1 cellular context compared by ENCODE assay signal in the genomic region with DNA sequence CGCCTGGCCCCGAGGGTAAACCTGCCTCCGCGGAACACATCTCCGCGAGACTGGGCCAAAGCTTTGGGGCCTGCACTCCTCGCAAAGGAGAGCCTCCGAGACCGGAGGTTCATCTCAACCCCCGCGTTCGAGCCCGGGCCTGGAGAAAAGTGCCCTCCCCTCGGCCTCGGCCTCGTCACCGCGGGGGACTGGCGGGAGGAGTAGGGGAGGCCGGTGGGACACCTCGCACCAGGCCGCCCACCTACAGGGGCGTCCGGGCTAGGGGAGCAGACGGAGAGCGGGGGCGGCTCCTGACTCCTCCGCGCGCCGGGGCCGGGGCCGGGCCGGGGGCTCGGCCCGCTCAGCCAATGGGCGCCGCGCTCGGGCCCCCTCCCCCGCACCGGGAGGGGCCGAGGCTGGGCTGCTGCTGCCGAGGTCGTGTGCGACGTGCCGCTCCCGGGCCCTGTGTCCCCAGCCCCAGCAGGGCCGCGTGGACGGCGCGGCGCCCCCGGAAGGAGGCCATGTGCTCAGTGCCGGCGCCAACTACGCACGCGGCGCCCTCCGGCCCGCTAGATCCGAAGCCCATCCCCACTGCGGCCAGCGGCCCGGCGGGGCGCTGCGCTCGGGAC.
TF ChIP-seq lines count a peak whose summit lies in the region.

No MANE protein-coding gene starts in this region.

TF ChIP-seq in K562, 482 proteins besides CTCF, POLR2A, EP300 and RAD21 (continued from another document and continues in another):
- TF ChIP-seq, protein P1, sequence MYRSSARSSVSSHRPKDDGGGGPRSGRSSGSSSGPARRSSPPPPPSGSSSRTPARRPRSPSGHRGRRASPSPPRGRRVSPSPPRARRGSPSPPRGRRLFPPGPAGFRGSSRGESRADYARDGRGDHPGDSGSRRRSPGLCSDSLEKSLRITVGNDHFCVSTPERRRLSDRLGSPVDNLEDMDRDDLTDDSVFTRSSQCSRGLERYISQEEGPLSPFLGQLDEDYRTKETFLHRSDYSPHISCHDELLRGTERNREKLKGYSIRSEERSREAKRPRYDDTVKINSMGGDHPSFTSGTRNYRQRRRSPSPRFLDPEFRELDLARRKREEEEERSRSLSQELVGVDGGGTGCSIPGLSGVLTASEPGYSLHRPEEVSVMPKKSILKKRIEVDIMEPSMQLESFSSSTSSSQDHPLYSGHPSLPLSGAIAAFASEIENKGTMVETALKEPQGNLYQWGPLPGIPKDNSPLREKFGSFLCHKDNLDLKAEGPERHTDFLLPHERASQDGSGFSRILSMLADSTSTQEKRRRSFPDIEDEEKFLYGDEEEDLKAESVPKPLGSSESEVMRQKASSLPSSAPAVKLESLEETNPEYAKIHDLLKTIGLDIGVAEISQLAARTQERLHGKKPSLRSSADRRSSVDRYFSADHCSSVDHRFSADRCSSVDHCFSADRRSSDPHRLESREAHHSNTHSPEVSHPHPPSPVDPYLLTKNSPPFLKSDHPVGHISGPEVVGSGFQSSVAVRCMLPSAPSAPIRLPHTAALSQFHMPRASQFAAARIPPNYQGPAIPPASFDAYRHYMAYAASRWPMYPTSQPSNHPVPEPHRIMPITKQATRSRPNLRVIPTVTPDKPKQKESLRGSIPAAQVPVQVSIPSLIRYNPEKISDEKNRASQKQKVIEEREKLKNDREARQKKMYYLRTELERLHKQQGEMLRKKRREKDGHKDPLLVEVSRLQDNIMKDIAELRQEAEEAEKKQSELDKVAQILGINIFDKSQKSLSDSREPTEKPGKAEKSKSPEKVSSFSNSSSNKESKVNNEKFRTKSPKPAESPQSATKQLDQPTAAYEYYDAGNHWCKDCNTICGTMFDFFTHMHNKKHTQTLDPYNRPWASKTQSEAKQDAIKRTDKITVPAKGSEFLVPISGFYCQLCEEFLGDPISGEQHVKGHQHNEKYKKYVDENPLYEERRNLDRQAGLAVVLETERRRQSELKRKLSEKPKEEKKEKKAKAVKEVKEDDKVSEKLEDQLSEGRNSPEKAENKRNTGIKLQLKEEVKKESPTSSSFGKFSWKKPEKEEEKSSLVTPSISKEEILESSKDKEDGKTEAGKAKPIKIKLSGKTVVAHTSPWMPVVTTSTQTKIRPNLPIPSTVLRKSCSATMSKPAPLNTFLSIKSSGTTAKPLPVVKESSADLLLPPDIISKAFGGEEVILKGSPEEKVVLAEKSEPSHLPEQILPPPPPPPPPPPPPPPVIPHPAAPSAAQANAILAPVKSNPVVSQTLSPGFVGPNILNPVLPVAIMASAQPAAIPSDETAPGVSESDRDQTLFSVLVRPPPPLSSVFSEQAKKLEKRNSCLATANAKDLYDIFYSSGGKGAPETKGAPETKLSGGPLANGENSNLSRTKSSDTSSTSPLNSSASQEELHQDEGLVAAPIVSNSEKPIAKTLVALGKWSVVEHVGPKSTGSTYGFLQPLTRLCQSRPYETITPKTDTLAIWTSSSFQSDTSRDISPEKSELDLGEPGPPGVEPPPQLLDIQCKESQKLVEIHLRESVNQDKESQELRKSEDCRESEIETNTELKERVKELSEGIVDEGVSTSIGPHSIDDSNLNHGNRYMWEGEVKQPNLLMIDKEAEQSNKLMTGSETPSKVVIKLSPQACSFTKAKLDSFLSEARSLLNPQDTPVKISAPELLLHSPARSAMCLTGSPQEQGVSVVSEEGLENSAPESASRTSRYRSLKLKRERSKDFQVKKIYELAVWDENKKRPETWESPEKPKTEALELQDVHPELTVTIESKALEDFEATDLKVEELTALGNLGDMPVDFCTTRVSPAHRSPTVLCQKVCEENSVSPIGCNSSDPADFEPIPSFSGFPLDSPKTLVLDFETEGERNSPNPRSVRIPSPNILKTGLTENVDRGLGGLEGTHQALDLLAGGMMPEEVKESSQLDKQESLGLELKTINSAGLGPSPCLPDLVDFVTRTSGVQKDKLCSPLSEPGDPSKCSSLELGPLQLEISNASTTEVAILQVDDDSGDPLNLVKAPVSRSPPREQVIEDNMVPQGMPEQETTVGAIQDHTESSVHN (IDR thresholded peaks at IDR 0.05; ENCODE audit: borderline replicate concordance in 1 of 2, low read depth in 1 of 2), result no peak
- TF ChIP-seq NUFIP1 (IDR thresholded peaks at IDR 0.05; ENCODE audit: partially characterized antibody) (no peak), ARID1B (IDR thresholded peaks at IDR 0.05) (0 out of 2 replicates have a peak, but pooled peaks have one; percentile 22), LARP7 (IDR thresholded peaks at IDR 0.05) (0 out of 2 replicates have a peak, but pooled peaks have one; percentile 60), NFYB (IDR thresholded peaks at IDR 0.05; ENCODE audit: extremely low read depth, insufficient read length) (peak; percentile 41), MYC (IDR thresholded peaks at IDR 0.05; ENCODE audit: low read depth, low read length) (peak; percentile 92), MYC (CRISPR knock-in tag; IDR thresholded peaks at IDR 0.05; ENCODE audit: borderline replicate concordance, low read depth) (no peak), ZFX (CRISPR knock-in tag; IDR thresholded peaks at IDR 0.05) (peak; percentile 74; the same call in 1 of the 2 replicates), RB1 (IDR thresholded peaks at IDR 0.05; ENCODE audit: low read depth) (peak; percentile 68; the same call in 1 of the 2 replicates), CCNT2 (IDR thresholded peaks at IDR 0.05; ENCODE audit: borderline replicate concordance, extremely low read depth, insufficient read length, low read depth, low read length) (peak; percentile 93), NR2C2 (CRISPR knock-in tag; IDR thresholded peaks at IDR 0.05) (no peak), NR2C2 (tag; IDR thresholded peaks at IDR 0.05) (no peak), ZNF444 (CRISPR knock-in tag; IDR thresholded peaks at IDR 0.05) (0 out of 2 replicates have a peak, but pooled peaks have one; percentile 12), ZC3H4 (CRISPR knock-in tag; IDR thresholded peaks at IDR 0.05; ENCODE audit: borderline replicate concordance) (peak; percentile 45; the same call in 1 of the 2 replicates), SETDB1 (IDR thresholded peaks at IDR 0.05; ENCODE audit: low read length) (no peak), PHF8 (IDR thresholded peaks at IDR 0.05; ENCODE audit: borderline replicate concordance, low read length) (peak; percentile 22; the same call in 1 of the 2 replicates), DACH1 (IDR thresholded peaks at IDR 0.05; ENCODE audit: partially characterized antibody) (no peak), SMAD1 (IDR thresholded peaks at IDR 0.05; ENCODE audit: low read depth, low read length, partially characterized antibody) (peak; percentile 6), ZNF668 (CRISPR knock-in tag; IDR thresholded peaks at IDR 0.05) (peak; percentile 33; the same call in 1 of the 2 replicates), SIN3A (IDR thresholded peaks at IDR 0.05; ENCODE audit: borderline replicate concordance in 2 of 2, control insufficient read depth in 1 of 2, low read depth in 2 of 2, low read length in 2 of 2) (peak; percentile 55 to 93), GABPA (tag; conservative IDR thresholded peaks at IDR 0.05; ENCODE audit: low read depth) (0 out of 2 replicates have a peak, but pooled peaks have one; percentile 25), TAF9B (IDR thresholded peaks at IDR 0.05; ENCODE audit: partially characterized antibody) (peak; percentile 36), ZNF232 (CRISPR knock-in tag; IDR thresholded peaks at IDR 0.05) (0 out of 2 replicates have a peak, but pooled peaks have one; percentile 58), SAP30 (IDR thresholded peaks at IDR 0.05; ENCODE audit: borderline replicate concordance, insufficient read depth, low read depth, low read length, poor library complexity, severe bottlenecking) (peak; percentile 97)
- TF ChIP-seq, protein P2, sequence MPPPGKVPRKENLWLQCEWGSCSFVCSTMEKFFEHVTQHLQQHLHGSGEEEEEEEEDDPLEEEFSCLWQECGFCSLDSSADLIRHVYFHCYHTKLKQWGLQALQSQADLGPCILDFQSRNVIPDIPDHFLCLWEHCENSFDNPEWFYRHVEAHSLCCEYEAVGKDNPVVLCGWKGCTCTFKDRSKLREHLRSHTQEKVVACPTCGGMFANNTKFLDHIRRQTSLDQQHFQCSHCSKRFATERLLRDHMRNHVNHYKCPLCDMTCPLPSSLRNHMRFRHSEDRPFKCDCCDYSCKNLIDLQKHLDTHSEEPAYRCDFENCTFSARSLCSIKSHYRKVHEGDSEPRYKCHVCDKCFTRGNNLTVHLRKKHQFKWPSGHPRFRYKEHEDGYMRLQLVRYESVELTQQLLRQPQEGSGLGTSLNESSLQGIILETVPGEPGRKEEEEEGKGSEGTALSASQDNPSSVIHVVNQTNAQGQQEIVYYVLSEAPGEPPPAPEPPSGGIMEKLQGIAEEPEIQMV (tag; conservative IDR thresholded peaks at IDR 0.05; ENCODE audit: low read depth), result no peak
- TF ChIP-seq, protein P3, sequence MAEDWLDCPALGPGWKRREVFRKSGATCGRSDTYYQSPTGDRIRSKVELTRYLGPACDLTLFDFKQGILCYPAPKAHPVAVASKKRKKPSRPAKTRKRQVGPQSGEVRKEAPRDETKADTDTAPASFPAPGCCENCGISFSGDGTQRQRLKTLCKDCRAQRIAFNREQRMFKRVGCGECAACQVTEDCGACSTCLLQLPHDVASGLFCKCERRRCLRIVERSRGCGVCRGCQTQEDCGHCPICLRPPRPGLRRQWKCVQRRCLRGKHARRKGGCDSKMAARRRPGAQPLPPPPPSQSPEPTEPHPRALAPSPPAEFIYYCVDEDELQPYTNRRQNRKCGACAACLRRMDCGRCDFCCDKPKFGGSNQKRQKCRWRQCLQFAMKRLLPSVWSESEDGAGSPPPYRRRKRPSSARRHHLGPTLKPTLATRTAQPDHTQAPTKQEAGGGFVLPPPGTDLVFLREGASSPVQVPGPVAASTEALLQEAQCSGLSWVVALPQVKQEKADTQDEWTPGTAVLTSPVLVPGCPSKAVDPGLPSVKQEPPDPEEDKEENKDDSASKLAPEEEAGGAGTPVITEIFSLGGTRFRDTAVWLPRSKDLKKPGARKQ (CRISPR knock-in tag; IDR thresholded peaks at IDR 0.05), result no peak
- TF ChIP-seq, protein P4, sequence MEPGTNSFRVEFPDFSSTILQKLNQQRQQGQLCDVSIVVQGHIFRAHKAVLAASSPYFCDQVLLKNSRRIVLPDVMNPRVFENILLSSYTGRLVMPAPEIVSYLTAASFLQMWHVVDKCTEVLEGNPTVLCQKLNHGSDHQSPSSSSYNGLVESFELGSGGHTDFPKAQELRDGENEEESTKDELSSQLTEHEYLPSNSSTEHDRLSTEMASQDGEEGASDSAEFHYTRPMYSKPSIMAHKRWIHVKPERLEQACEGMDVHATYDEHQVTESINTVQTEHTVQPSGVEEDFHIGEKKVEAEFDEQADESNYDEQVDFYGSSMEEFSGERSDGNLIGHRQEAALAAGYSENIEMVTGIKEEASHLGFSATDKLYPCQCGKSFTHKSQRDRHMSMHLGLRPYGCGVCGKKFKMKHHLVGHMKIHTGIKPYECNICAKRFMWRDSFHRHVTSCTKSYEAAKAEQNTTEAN (CRISPR knock-in tag; IDR thresholded peaks at IDR 0.05), result 0 out of 2 replicates have a peak, but pooled peaks have one; percentile 48
- TF ChIP-seq, protein P5, sequence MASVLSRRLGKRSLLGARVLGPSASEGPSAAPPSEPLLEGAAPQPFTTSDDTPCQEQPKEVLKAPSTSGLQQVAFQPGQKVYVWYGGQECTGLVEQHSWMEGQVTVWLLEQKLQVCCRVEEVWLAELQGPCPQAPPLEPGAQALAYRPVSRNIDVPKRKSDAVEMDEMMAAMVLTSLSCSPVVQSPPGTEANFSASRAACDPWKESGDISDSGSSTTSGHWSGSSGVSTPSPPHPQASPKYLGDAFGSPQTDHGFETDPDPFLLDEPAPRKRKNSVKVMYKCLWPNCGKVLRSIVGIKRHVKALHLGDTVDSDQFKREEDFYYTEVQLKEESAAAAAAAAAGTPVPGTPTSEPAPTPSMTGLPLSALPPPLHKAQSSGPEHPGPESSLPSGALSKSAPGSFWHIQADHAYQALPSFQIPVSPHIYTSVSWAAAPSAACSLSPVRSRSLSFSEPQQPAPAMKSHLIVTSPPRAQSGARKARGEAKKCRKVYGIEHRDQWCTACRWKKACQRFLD (CRISPR knock-in tag; IDR thresholded peaks at IDR 0.05), result peak; percentile 84; the same call in 1 of the 2 replicates
- TF ChIP-seq, protein P6, sequence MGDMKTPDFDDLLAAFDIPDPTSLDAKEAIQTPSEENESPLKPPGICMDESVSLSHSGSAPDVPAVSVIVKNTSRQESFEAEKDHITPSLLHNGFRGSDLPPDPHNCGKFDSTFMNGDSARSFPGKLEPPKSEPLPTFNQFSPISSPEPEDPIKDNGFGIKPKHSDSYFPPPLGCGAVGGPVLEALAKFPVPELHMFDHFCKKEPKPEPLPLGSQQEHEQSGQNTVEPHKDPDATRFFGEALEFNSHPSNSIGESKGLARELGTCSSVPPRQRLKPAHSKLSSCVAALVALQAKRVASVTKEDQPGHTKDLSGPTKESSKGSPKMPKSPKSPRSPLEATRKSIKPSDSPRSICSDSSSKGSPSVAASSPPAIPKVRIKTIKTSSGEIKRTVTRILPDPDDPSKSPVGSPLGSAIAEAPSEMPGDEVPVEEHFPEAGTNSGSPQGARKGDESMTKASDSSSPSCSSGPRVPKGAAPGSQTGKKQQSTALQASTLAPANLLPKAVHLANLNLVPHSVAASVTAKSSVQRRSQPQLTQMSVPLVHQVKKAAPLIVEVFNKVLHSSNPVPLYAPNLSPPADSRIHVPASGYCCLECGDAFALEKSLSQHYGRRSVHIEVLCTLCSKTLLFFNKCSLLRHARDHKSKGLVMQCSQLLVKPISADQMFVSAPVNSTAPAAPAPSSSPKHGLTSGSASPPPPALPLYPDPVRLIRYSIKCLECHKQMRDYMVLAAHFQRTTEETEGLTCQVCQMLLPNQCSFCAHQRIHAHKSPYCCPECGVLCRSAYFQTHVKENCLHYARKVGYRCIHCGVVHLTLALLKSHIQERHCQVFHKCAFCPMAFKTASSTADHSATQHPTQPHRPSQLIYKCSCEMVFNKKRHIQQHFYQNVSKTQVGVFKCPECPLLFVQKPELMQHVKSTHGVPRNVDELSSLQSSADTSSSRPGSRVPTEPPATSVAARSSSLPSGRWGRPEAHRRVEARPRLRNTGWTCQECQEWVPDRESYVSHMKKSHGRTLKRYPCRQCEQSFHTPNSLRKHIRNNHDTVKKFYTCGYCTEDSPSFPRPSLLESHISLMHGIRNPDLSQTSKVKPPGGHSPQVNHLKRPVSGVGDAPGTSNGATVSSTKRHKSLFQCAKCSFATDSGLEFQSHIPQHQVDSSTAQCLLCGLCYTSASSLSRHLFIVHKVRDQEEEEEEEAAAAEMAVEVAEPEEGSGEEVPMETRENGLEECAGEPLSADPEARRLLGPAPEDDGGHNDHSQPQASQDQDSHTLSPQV (IDR thresholded peaks at IDR 0.05), result peak; percentile 86; the same call in 1 of the 2 replicates
- TF ChIP-seq, protein P7, sequence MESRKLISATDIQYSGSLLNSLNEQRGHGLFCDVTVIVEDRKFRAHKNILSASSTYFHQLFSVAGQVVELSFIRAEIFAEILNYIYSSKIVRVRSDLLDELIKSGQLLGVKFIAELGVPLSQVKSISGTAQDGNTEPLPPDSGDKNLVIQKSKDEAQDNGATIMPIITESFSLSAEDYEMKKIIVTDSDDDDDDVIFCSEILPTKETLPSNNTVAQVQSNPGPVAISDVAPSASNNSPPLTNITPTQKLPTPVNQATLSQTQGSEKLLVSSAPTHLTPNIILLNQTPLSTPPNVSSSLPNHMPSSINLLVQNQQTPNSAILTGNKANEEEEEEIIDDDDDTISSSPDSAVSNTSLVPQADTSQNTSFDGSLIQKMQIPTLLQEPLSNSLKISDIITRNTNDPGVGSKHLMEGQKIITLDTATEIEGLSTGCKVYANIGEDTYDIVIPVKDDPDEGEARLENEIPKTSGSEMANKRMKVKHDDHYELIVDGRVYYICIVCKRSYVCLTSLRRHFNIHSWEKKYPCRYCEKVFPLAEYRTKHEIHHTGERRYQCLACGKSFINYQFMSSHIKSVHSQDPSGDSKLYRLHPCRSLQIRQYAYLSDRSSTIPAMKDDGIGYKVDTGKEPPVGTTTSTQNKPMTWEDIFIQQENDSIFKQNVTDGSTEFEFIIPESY (CRISPR knock-in tag; IDR thresholded peaks at IDR 0.05), result peak; percentile 42; the same call in 1 of the 2 replicates
- TF ChIP-seq, protein P8, sequence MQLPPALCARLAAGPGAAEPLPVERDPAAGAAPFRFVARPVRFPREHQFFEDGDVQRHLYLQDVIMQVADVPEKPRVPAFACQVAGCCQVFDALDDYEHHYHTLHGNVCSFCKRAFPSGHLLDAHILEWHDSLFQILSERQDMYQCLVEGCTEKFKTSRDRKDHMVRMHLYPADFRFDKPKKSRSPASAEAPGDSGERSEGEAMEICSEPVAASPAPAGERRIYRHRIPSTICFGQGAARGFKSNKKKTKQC (CRISPR knock-in tag; IDR thresholded peaks at IDR 0.05), result peak; percentile 67; the same call in 1 of the 2 replicates
